30 cellular contexts compared by ENCODE assay signal in genomic region chr18:67581178-67581577, GRCh38.
"Had no signal": no experiment of that assay in that cellular context is flagged by ENCODE, and none has a peak within 500 bp of the region (broad histone marks: within the 10 kb centered on the region; RNA-seq: fewer than 3 reads in every experiment).

No MANE protein-coding gene starts in this region.

- H3K27ac ChIP-seq: adrenal gland, body of pancreas, esophagus muscularis mucosa, foreskin keratinocyte, gastrocnemius medialis, heart left ventricle had no signal

- H3K9me3 ChIP-seq: adrenal gland, body of pancreas, esophagus muscularis mucosa, gastrocnemius medialis, heart left ventricle had no signal

- H3K36me3 ChIP-seq: adrenal gland, esophagus muscularis mucosa, gastrocnemius medialis, heart left ventricle had no signal

- H3K27me3 ChIP-seq: adrenal gland, body of pancreas, esophagus muscularis mucosa, foreskin keratinocyte, gastrocnemius medialis, heart left ventricle had no signal

- DNase-seq: activated CD4-positive, alpha-beta memory T cell treated with anti-CD3 and anti-CD28 coated beads for 36 hours; activated CD4-positive, alpha-beta T cell treated with anti-CD3 and anti-CD28 coated beads for 36 hours; activated CD4-positive, alpha-beta T cell treated with anti-CD3 and anti-CD28 coated beads, Interleukin-2, amount 10 ng/mL, durations not matched to agents 24 days and 14 days; activated CD4-positive, CD25-positive, alpha-beta regulatory T cell; activated CD4-positive, CD25-positive, alpha-beta regulatory T cell treated with anti-CD3 and anti-CD28 coated beads, Interleukin-2, amount 50 U/mL, for 72 hours; activated CD8-positive, alpha-beta memory T cell treated with anti-CD3 and anti-CD28 coated beads, Interleukin-2, amount 10 ng/mL, durations not matched to agents 7 days and 5 days; activated CD8-positive, alpha-beta memory T cell treated with anti-CD3 and anti-CD28 coated beads, Interleukin-2, amount 50 U/mL, for 4 hours; activated CD8-positive, alpha-beta T cell treated with anti-CD3 and anti-CD28 coated beads, Interleukin-2, amount 10 ng/mL, durations not matched to agents 7 days and 5 days; activated effector memory CD4-positive, alpha-beta T cell treated with anti-CD3 and anti-CD28 coated beads, Interleukin-2, amount 50 U/mL, for 16 hours; activated naive CD4-positive, alpha-beta T cell treated with anti-CD3 and anti-CD28 coated beads for 36 hours; activated naive CD8-positive, alpha-beta T cell treated with anti-CD3 and anti-CD28 coated beads for 36 hours; activated naive CD8-positive, alpha-beta T cell treated with anti-CD3 and anti-CD28 coated beads, Interleukin-2, amount 50 U/mL, for 24 hours; activated T-cell treated with anti-CD3 and anti-CD28 coated beads, Interleukin-2, amount 50 U/mL, for 1 hour; activated T-cell treated with anti-CD3 and anti-CD28 coated beads, Interleukin-2, amount 50 U/mL, for 48 hours; adrenal gland; amygdala; aorta; body of pancreas; caudate nucleus; cortex of kidney; dermis blood vessel endothelial cell; effector CD4-positive, alpha-beta T cell; effector memory CD8-positive, alpha-beta T cell; erythroblast; foreskin keratinocyte; gastrocnemius medialis; glutamatergic neuron; heart left ventricle; T-helper 2 cell had no signal

- ATAC-seq: activated CD4-positive, alpha-beta T cell treated with anti-CD3 and anti-CD28 coated beads for 36 hours; activated CD8-positive, alpha-beta memory T cell treated with anti-CD3 and anti-CD28 coated beads, Interleukin-2, amount 10 ng/mL, durations not matched to agents 7 days and 5 days; activated CD8-positive, alpha-beta T cell treated with anti-CD3 and anti-CD28 coated beads, Interleukin-2, amount 10 ng/mL, durations not matched to agents 7 days and 5 days; activated naive CD8-positive, alpha-beta T cell treated with anti-CD3 and anti-CD28 coated beads, Interleukin-2, amount 50 U/mL, for 24 hours; body of pancreas; effector memory CD8-positive, alpha-beta T cell; foreskin keratinocyte; gastrocnemius medialis; heart left ventricle had no signal

- H3K4me1 ChIP-seq: adrenal gland, body of pancreas, esophagus muscularis mucosa, foreskin keratinocyte, gastrocnemius medialis, heart left ventricle had no signal

- H3K4me3 ChIP-seq: adrenal gland, body of pancreas, esophagus muscularis mucosa, gastrocnemius medialis, heart left ventricle had no signal
